Comparison of ENCODE assay signal across 10 cellular contexts in genomic region chr1:237901284-237901870, GRCh38. TPM values are rescaled to one million over a fixed set of nuclear protein-coding genes. Genes with fewer than 3 reads are reported as not detected.
DNase-seq lines count a peak whose midpoint lies in the region; ATAC-seq and TF ChIP-seq lines count a peak whose summit lies in the region.
"Had no signal": no experiment of that assay in that cellular context is flagged by ENCODE, and none has a peak within 500 bp of the region (broad histone marks: within the 10 kb centered on the region; RNA-seq: fewer than 3 reads in every experiment).

No MANE protein-coding gene starts in this region.

- ATAC-seq in HG03039 (IDR thresholded peaks at IDR 0.05; ENCODE audit: unreplicated experiment) (peak; percentile 61), gastrocnemius medialis (no peak), GM21447 (IDR thresholded peaks at IDR 0.05; ENCODE audit: unreplicated experiment) (no peak)

- TF ChIP-seq CTCF in GM10248 (IDR thresholded peaks at IDR 0.05; ENCODE audit: control extremely low read depth, extremely low read depth, low read depth, missing control alignments), result peak; percentile 26
- TF ChIP-seq CTCF in gastrocnemius medialis (IDR thresholded peaks at IDR 0.05 in 4 of 5, conservative IDR thresholded peaks at IDR 0.05 in 1 of 5), result no peak

- peaks cover 1 to 3% (median 2%) of the 10 kb centered on the region in 3 donors for H3K27me3 Mint-ChIP-seq in immature natural killer cell (ENCODE audit: low read depth in 3 of 3)
- H3K27me3 Mint-ChIP-seq: IgD-negative memory B cell had no signal

- H3K4me3 Mint-ChIP-seq in immature natural killer cell, result no peak overlapping the region
- H3K4me3 Mint-ChIP-seq: IgD-negative memory B cell had no signal

- no peak overlapping the region for H3K27ac Mint-ChIP-seq in immature natural killer cell

- no peak for TF ChIP-seq POLR2A in gastrocnemius medialis (IDR thresholded peaks at IDR 0.05)

- no peak overlapping the region for H3K27ac ChIP-seq in gastrocnemius medialis

- in situ Hi-C loops in gastrocnemius medialis (cut with MboI; ENCODE audit: low sequenced_read_pairs in 4 of 4), result no loop called here

- peaks cover 0 to 15% (median 3%) of the 10 kb centered on the region in 6 donors for H3K9me3 Mint-ChIP-seq in immature natural killer cell

- H3K27me3 ChIP-seq in gastrocnemius medialis, result no peaks in the 10 kb centered on the region

- H3K4me1 ChIP-seq in gastrocnemius medialis, result no peaks in the 10 kb centered on the region

- intact Hi-C loops in gastrocnemius medialis (cut with DNase I; ENCODE audit: low total_unique reads), result no loop called here

- H3K36me3 Mint-ChIP-seq in immature natural killer cell, result peaks cover 0 to 4% (median 3%) of the 10 kb centered on the region in 3 donors
- H3K36me3 Mint-ChIP-seq: IgD-negative memory B cell had no signal

- H3K4me3 ChIP-seq in gastrocnemius medialis, result no peak overlapping the region

- POLR2A ChIA-PET in GM10248 (lab: Yijun Ruan, JAX), result no interaction called here

- H3K36me3 ChIP-seq in gastrocnemius medialis, result no peaks in the 10 kb centered on the region

- DNase-seq in GM10248 (ENCODE audit: extremely low spot score) (peak; percentile 16), SK-N-DZ (ENCODE audit: low spot score) (peak; percentile 59), inferior parietal cortex (ENCODE audit: extremely low spot score) (peak; percentile 22), gastrocnemius medialis (no peak), immature natural killer cell (no peak), cortex of kidney (lab: John Stamatoyannopoulos, UW) (no peak)

- CTCF ChIA-PET in GM10248 (lab: Yijun Ruan, JAX), result interaction anchor here (1.3 kb wide), 1 partner anchor 12 kb away, joined by 4 read pairs; no protein-coding TSS in a partner anchor

- H3K9me3 ChIP-seq in gastrocnemius medialis, result no peaks in the 10 kb centered on the region

- no peaks in the 10 kb centered on the region for H3K4me1 Mint-ChIP-seq in immature natural killer cell
- H3K4me1 Mint-ChIP-seq: IgD-negative memory B cell had no signal

RNA-seq across cellular contexts. Expression of gene ZP4, which starts 10.7 kb away (rescaled TPM):
- polyA plus RNA-seq in SK-N-DZ (2014; cell fraction: cytosol; rRNA removed), result not detected in 2 replicates
- polyA plus RNA-seq in SK-N-DZ (2014; cell fraction: nucleus; rRNA removed), result not detected in 2 replicates
- not detected for total RNA-seq in gastrocnemius medialis
- polyA plus RNA-seq in immature natural killer cell, result not detected
- total RNA-seq: fibroblast of lung had no signal
- polyA plus RNA-seq: fibroblast of lung, IgD-negative memory B cell had no signal

Comparison
In these comparisons a context has a peak if more than half of its experiments do, and no peak if none do; other contexts are left out.
1. DNase-seq: peak in GM10248 (single experiment), SK-N-DZ (single experiment) and inferior parietal cortex (single experiment); none in gastrocnemius medialis (0 of 2), immature natural killer cell (0 of 3) and cortex of kidney (single experiment).